ENCODE assay signal across 9 cellular contexts in the genomic region with DNA sequence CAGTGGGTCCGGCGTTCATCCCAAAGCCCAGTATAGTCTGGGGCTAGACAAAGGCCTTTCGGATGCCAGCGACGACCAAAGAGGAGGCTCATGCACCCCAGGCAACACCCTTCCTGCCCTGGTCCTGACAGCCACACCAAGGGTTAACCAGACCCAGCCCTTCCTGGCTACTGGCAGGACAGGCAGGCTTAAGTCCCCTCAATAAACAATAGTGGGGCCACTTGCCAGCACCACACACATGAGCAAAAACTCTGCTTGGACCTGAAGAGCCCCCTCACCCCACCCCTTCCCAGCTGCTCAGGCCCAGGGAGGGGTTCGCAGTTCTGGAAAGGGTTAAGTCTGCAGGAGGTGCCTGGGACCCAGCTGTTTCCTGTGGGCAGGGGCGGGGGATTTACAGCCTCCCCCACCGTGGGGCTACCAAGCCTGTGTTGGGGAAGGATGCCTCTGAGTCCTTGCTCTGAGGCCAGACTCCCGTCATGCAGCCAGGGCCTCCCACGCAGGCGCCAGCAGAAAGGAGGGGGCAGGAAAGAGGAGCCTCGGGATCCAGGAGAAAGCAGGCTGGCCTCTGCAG. TPM values are rescaled to one million over a fixed set of nuclear protein-coding genes. Genes with fewer than 3 reads are reported as not detected.
DNase-seq lines count a peak whose midpoint lies in the region; ATAC-seq and TF ChIP-seq lines count a peak whose summit lies in the region.
"Had no signal": no experiment of that assay in that cellular context is flagged by ENCODE, and none has a peak within 500 bp of the region (broad histone marks: within the 10 kb centered on the region; RNA-seq: fewer than 3 reads in every experiment).

No MANE protein-coding gene starts in this region.

- H3K27ac Mint-ChIP-seq in activated T-helper 1 cell treated with anti-CD3 and anti-CD28 coated beads, Interleukin-12 subunit alpha, Interleukin-12 subunit beta, Interleukin-2, Interleukin-4 antibody, amounts not matched to agents 30 ng/mL and 10 ng/mL and 1 ng/mL, durations not matched to agents 14 hours and 24 hours and 36 hours = no peak overlapping the region

- H3K79me2 ChIP-seq in smooth muscle cell (ENCODE audit: low read depth) = no peaks in the 10 kb centered on the region

- no peak overlapping the region for H2AFZ ChIP-seq in smooth muscle cell (ENCODE audit: low read depth)

- no peak for TF ChIP-seq CTCF in smooth muscle cell (IDR thresholded peaks at IDR 0.05; ENCODE audit: borderline replicate concordance, insufficient read depth, poor library complexity, severe bottlenecking)

- H3K9me3 ChIP-seq in right cardiac atrium (ENCODE audit: control insufficient read depth, low read length) = no peaks in the 10 kb centered on the region
- H3K9me3 ChIP-seq in smooth muscle cell (replicated peaks; ENCODE audit: low read depth) = no peaks in the 10 kb centered on the region

- no peaks in the 10 kb centered on the region for H3K36me3 Mint-ChIP-seq in activated T-helper 1 cell treated with anti-CD3 and anti-CD28 coated beads, Interleukin-12 subunit alpha, Interleukin-12 subunit beta, Interleukin-2, Interleukin-4 antibody, amounts not matched to agents 30 ng/mL and 10 ng/mL and 1 ng/mL, durations not matched to agents 14 hours and 24 hours and 36 hours (ENCODE audit: low read depth)

- peaks cover 9% of the 10 kb centered on the region for H3K4me1 ChIP-seq in right cardiac atrium (ENCODE audit: control insufficient read depth, insufficient read depth, low read length)
- H3K4me1 ChIP-seq in smooth muscle cell (ENCODE audit: low read depth) = peaks cover 29% of the 10 kb centered on the region

- peak overlapping the region; percentile 36 for H3K9ac ChIP-seq in smooth muscle cell (ENCODE audit: low read depth)

- WGBS in right cardiac atrium = 24% methylated on average over 12 of the region's 12 CpGs
- WGBS in smooth muscle cell (ENCODE audit: low lambda C conversion rate) = 9% methylated on average over 11 of the region's 12 CpGs

- peak overlapping the region; percentile 78 for H3K4me2 ChIP-seq in smooth muscle cell

- H3K27ac ChIP-seq in right cardiac atrium (ENCODE audit: low read length) (peak overlapping the region; percentile 73), smooth muscle cell (ENCODE audit: low read depth) (peak overlapping the region; percentile 89)

- H3K4me3 ChIP-seq in right cardiac atrium (ENCODE audit: low read length) = no peak overlapping the region
- no peak overlapping the region for H3K4me3 ChIP-seq in smooth muscle cell

- H3K4me3 Mint-ChIP-seq in activated T-helper 1 cell treated with anti-CD3 and anti-CD28 coated beads, Interleukin-12 subunit alpha, Interleukin-12 subunit beta, Interleukin-2, Interleukin-4 antibody, amounts not matched to agents 30 ng/mL and 10 ng/mL and 1 ng/mL, durations not matched to agents 14 hours and 24 hours and 36 hours = peak overlapping the region; percentile 26

- peaks cover 2% of the 10 kb centered on the region for H3K27me3 Mint-ChIP-seq in activated T-helper 1 cell treated with anti-CD3 and anti-CD28 coated beads, Interleukin-12 subunit alpha, Interleukin-12 subunit beta, Interleukin-2, Interleukin-4 antibody, amounts not matched to agents 30 ng/mL and 10 ng/mL and 1 ng/mL, durations not matched to agents 14 hours and 24 hours and 36 hours (ENCODE audit: insufficient read depth)

- intact Hi-C loops in activated T-helper 1 cell treated with anti-CD3 and anti-CD28 coated beads, Interleukin-12 subunit alpha, Interleukin-12 subunit beta, Interleukin-2, Interleukin-4 antibody, amounts not matched to agents 30 ng/mL and 10 ng/mL and 1 ng/mL, durations not matched to agents 14 hours and 24 hours and 36 hours (cut with micrococcal nuclease) = no loop called here
- intact Hi-C loops in right cardiac atrium (cut with DNase I) = no loop called here

- H3K4me1 Mint-ChIP-seq in activated T-helper 1 cell treated with anti-CD3 and anti-CD28 coated beads, Interleukin-12 subunit alpha, Interleukin-12 subunit beta, Interleukin-2, Interleukin-4 antibody, amounts not matched to agents 30 ng/mL and 10 ng/mL and 1 ng/mL, durations not matched to agents 14 hours and 24 hours and 36 hours (ENCODE audit: low read depth) = peaks cover 44% of the 10 kb centered on the region

- H3K36me3 ChIP-seq in smooth muscle cell (ENCODE audit: low read depth) = no peaks in the 10 kb centered on the region

- no peaks in the 10 kb centered on the region for H3K9me3 Mint-ChIP-seq in activated T-helper 1 cell treated with anti-CD3 and anti-CD28 coated beads, Interleukin-12 subunit alpha, Interleukin-12 subunit beta, Interleukin-2, Interleukin-4 antibody, amounts not matched to agents 30 ng/mL and 10 ng/mL and 1 ng/mL, durations not matched to agents 14 hours and 24 hours and 36 hours

- ATAC-seq in right cardiac atrium = peak; percentile 82 to 87
- no peak for ATAC-seq in GM19023 (IDR thresholded peaks at IDR 0.05; ENCODE audit: unreplicated experiment)
- ATAC-seq in GM18870 (IDR thresholded peaks at IDR 0.05; ENCODE audit: unreplicated experiment) = no peak
- ATAC-seq in GM21786 (IDR thresholded peaks at IDR 0.05; ENCODE audit: unreplicated experiment) = no peak

- no peaks in the 10 kb centered on the region for H4K20me1 ChIP-seq in smooth muscle cell (ENCODE audit: low read depth)

- peaks cover 9% of the 10 kb centered on the region for H3F3A ChIP-seq in smooth muscle cell (ENCODE audit: low read depth)

- DNase-seq in HCEC 1CT (peak; percentile 67), right cardiac atrium (peak; percentile 85 to 92 (median 92)), smooth muscle cell (lab: John Stamatoyannopoulos, UW; ENCODE audit: unreplicated experiment) (peak; percentile 43), NCI-H187 treated with DMSO at 0.1 percent for 48 hours (lab: John Stamatoyannopoulos, UW) (no peak)
- DNase-seq in activated T-helper 1 cell treated with anti-CD3 and anti-CD28 coated beads, Interleukin-12 subunit alpha, Interleukin-12 subunit beta, Interleukin-2, Interleukin-4 antibody, amounts not matched to agents 30 ng/mL and 10 ng/mL and 1 ng/mL, durations not matched to agents 14 hours and 24 hours and 36 hours (ENCODE audit: low spot score) = peak; percentile 27

- H3K27me3 ChIP-seq in right cardiac atrium (ENCODE audit: control insufficient read depth, insufficient read depth) = no peaks in the 10 kb centered on the region
- no peaks in the 10 kb centered on the region for H3K27me3 ChIP-seq in smooth muscle cell (ENCODE audit: low read depth)

RNA-seq across cellular contexts. Expression of gene PHLDA3, which starts 18.2 kb away (rescaled TPM):
- total RNA-seq in activated T-helper 1 cell treated with anti-CD3 and anti-CD28 coated beads, Interleukin-12 subunit alpha, Interleukin-12 subunit beta, Interleukin-2, Interleukin-4 antibody, amounts not matched to agents 30 ng/mL and 10 ng/mL and 1 ng/mL, durations not matched to agents 14 hours and 24 hours and 36 hours = 16.6 and 17.3 TPM in 2 replicates
- 10 to 100 TPM; 21.8 to 47.4 (median 29.9) TPM for total RNA-seq in right cardiac atrium
- 18.1 TPM for polyA plus RNA-seq in right cardiac atrium
- 87.8 and 130 TPM in 2 replicates for total RNA-seq in smooth muscle cell
- 340 and 343 TPM in 2 replicates for polyA plus RNA-seq in smooth muscle cell

RNA-seq across cellular contexts. Expression of gene TNNI1, which starts 29.3 kb away (rescaled TPM):
- not detected in 2 replicates for total RNA-seq in activated T-helper 1 cell treated with anti-CD3 and anti-CD28 coated beads, Interleukin-12 subunit alpha, Interleukin-12 subunit beta, Interleukin-2, Interleukin-4 antibody, amounts not matched to agents 30 ng/mL and 10 ng/mL and 1 ng/mL, durations not matched to agents 14 hours and 24 hours and 36 hours
- total RNA-seq in right cardiac atrium = 100 to 1,000 TPM in 2 of 4 donors, 10 to 100 TPM in 2; 77.9 to 215 (median 100) TPM
- 81.3 TPM for polyA plus RNA-seq in right cardiac atrium
- 1.7 and 1.9 TPM in 2 replicates for total RNA-seq in smooth muscle cell
- polyA plus RNA-seq in smooth muscle cell = 8.0 and 13.8 TPM in 2 replicates
- polyA plus RNA-seq: urinary bladder had no signal

RNA-seq across cellular contexts. Expression of gene LAD1, which starts 51.7 kb away (rescaled TPM):
- not detected in 2 replicates for total RNA-seq in activated T-helper 1 cell treated with anti-CD3 and anti-CD28 coated beads, Interleukin-12 subunit alpha, Interleukin-12 subunit beta, Interleukin-2, Interleukin-4 antibody, amounts not matched to agents 30 ng/mL and 10 ng/mL and 1 ng/mL, durations not matched to agents 14 hours and 24 hours and 36 hours
- total RNA-seq in right cardiac atrium = 1 to 10 TPM; 1.3 to 4.0 (median 2.4) TPM
- 5.0 TPM for polyA plus RNA-seq in right cardiac atrium
- total RNA-seq in smooth muscle cell = 8.8 and 17.6 TPM in 2 replicates
- polyA plus RNA-seq in smooth muscle cell = 6.9 and 15.1 TPM in 2 replicates

RNA-seq across cellular contexts. Expression of gene CSRP1, which starts 56.1 kb away (rescaled TPM):
- 66.0 and 66.2 TPM in 2 replicates for total RNA-seq in activated T-helper 1 cell treated with anti-CD3 and anti-CD28 coated beads, Interleukin-12 subunit alpha, Interleukin-12 subunit beta, Interleukin-2, Interleukin-4 antibody, amounts not matched to agents 30 ng/mL and 10 ng/mL and 1 ng/mL, durations not matched to agents 14 hours and 24 hours and 36 hours
- total RNA-seq in right cardiac atrium = 100 to 1,000 TPM in 3 of 4 donors, 10 to 100 TPM in 1; 97.2 to 343 (median 132) TPM
- polyA plus RNA-seq in right cardiac atrium = 121 TPM
- 317 and 345 TPM in 2 replicates for total RNA-seq in smooth muscle cell
- polyA plus RNA-seq in smooth muscle cell = 202 and 215 TPM in 2 replicates

Comparison
In these comparisons a context has a peak if more than half of its experiments do, and no peak if none do; other contexts are left out.
1. ATAC-seq: peak in right cardiac atrium (2 of 2); none in GM19023 (single experiment), GM18870 (single experiment) and GM21786 (single experiment).
2. RNA of gene TNNI1, which starts 29.3 kb away (total RNA-seq): 77.9 to 215 TPM in right cardiac atrium; 1.7 to 1.9 TPM in smooth muscle cell and not detected in activated T-helper 1 cell treated with anti-CD3 and anti-CD28 coated beads, Interleukin-12 subunit alpha, Interleukin-12 subunit beta, Interleukin-2, Interleukin-4 antibody, amounts not matched to agents 30 ng/mL and 10 ng/mL and 1 ng/mL, durations not matched to agents 14 hours and 24 hours and 36 hours; every median in the first group is over 10 times any median in the second.